23 cellular contexts compared by ENCODE assay signal in genomic region chr12:16726879-16727278, GRCh38.
DNase-seq lines count a peak whose midpoint lies in the region; ATAC-seq and TF ChIP-seq lines count a peak whose summit lies in the region.
"Had no signal": no experiment of that assay in that cellular context is flagged by ENCODE, and none has a peak within 500 bp of the region (broad histone marks: within the 10 kb centered on the region; RNA-seq: fewer than 3 reads in every experiment).

No MANE protein-coding gene starts in this region.

- H3K9me3 ChIP-seq in CD4-positive, alpha-beta memory T cell (ENCODE audit: control insufficient read depth in 1 of 2, low read length in 2 of 2): no peaks in the 10 kb centered on the region
- H3K9me3 ChIP-seq in upper lobe of left lung: no peaks in the 10 kb centered on the region
- H3K9me3 ChIP-seq: BLaER1 treated with 17β-estradiol and CSF1 and Interleukin-3, amounts not matched to agents 10 nM and 100 nM; ovary; sigmoid colon; vagina had no signal

- TF ChIP-seq EP300 in upper lobe of left lung (IDR thresholded peaks at IDR 0.05): no peak

- in situ Hi-C loops in astrocyte of the cerebellum (cut with HindIII; ENCODE audit: low sequenced_read_pairs): no loop called here

- H3K27ac ChIP-seq in CD4-positive, alpha-beta memory T cell (ENCODE audit: low read depth, low read length): no peak overlapping the region
- no peak overlapping the region for H3K27ac ChIP-seq in upper lobe of left lung
- H3K27ac ChIP-seq: BLaER1 treated with 17β-estradiol and CSF1 and Interleukin-3, amounts not matched to agents 10 nM and 100 nM; ovary; PC-9; sigmoid colon; vagina had no signal

- TF ChIP-seq CTCF in astrocyte of the cerebellum (IDR thresholded peaks at IDR 0.05; ENCODE audit: low read depth, low read length, missing control alignments) (no peak), upper lobe of left lung (IDR thresholded peaks at IDR 0.05) (no peak)

- no peaks in the 10 kb centered on the region for H3K4me1 Mint-ChIP-seq in CD4-positive, alpha-beta memory T cell
- H3K4me1 Mint-ChIP-seq: central memory CD8-positive, alpha-beta T cell; H9; naive thymus-derived CD8-positive, alpha-beta T cell had no signal

- no peak overlapping the region for H3K4me3 Mint-ChIP-seq in CD4-positive, alpha-beta memory T cell
- H3K4me3 Mint-ChIP-seq: central memory CD8-positive, alpha-beta T cell; H9; naive thymus-derived CD8-positive, alpha-beta T cell had no signal

- DNase-seq in Daoy (ENCODE audit: low read depth): peak; percentile 65
- peak; percentile 92 for DNase-seq in astrocyte of the cerebellum (ENCODE audit: low read depth)
- DNase-seq in globus pallidus (ENCODE audit: low spot score): peak; percentile 8
- DNase-seq in sciatic nerve (ENCODE audit: low spot score): no peak
- DNase-seq in CD4-positive, alpha-beta memory T cell: no peak
- DNase-seq in upper lobe of left lung: no peak
- no peak for DNase-seq in activated naive CD4-positive, alpha-beta T cell treated with anti-CD3 and anti-CD28 coated beads, Interleukin-2, amount 50 U/mL, for 16 hours
- DNase-seq in Right ventricle myocardium inferior (ENCODE audit: missing footprints): no peak
- DNase-seq: ACHN; activated naive CD4-positive, alpha-beta T cell treated with Interleukin-2 at 50 U/mL for 16 hours; activated T-cell treated with anti-CD3 and anti-CD28 coated beads, Interleukin-2, amount 50 U/mL, for 1 hour; H9; MV-4-11; naive thymus-derived CD8-positive, alpha-beta T cell; NCI-H187 treated with DMSO at 0.1 percent for 48 hours; NCI-H345; ovary; SIG-M5; sigmoid colon had no signal

- peaks cover 0 to 9% (median 3%) of the 10 kb centered on the region in 8 donors for H3K9me3 Mint-ChIP-seq in CD4-positive, alpha-beta memory T cell
- H3K9me3 Mint-ChIP-seq: H9 had no signal

- no peaks in the 10 kb centered on the region for H3K27me3 ChIP-seq in CD4-positive, alpha-beta memory T cell (ENCODE audit: insufficient read depth, low read length)
- no peaks in the 10 kb centered on the region for H3K27me3 ChIP-seq in upper lobe of left lung
- H3K27me3 ChIP-seq: BLaER1 treated with 17β-estradiol and CSF1 and Interleukin-3, amounts not matched to agents 10 nM and 100 nM; ovary; sigmoid colon; vagina had no signal

- no peaks in the 10 kb centered on the region for H3K27me3 Mint-ChIP-seq in CD4-positive, alpha-beta memory T cell
- H3K27me3 Mint-ChIP-seq: central memory CD8-positive, alpha-beta T cell; naive thymus-derived CD8-positive, alpha-beta T cell had no signal

- no peak overlapping the region for H3K27ac Mint-ChIP-seq in CD4-positive, alpha-beta memory T cell
- H3K27ac Mint-ChIP-seq: H9; naive thymus-derived CD8-positive, alpha-beta T cell had no signal

- POLR2A ChIA-PET in CD4-positive, alpha-beta memory T cell (lab: Charles Lee; ENCODE audit: partially characterized antibody): no interaction called here

- no peaks in the 10 kb centered on the region for H3K36me3 ChIP-seq in CD4-positive, alpha-beta memory T cell (ENCODE audit: insufficient read depth, low read length)
- H3K36me3 ChIP-seq in upper lobe of left lung: no peaks in the 10 kb centered on the region
- H3K36me3 ChIP-seq: BLaER1 treated with 17β-estradiol and CSF1 and Interleukin-3, amounts not matched to agents 10 nM and 100 nM; ovary; sigmoid colon; vagina had no signal

- intact Hi-C loops in sciatic nerve (cut with DNase I) (no loop called here), Right ventricle myocardium inferior (cut with DNase I) (no loop called here)
- intact Hi-C loops in CD4-positive, alpha-beta memory T cell (cut with micrococcal nuclease): no loop called here

- H3K4me1 ChIP-seq in CD4-positive, alpha-beta memory T cell (ENCODE audit: insufficient read depth, low read length): no peaks in the 10 kb centered on the region
- no peaks in the 10 kb centered on the region for H3K4me1 ChIP-seq in upper lobe of left lung
- H3K4me1 ChIP-seq: BLaER1 treated with 17β-estradiol and CSF1 and Interleukin-3, amounts not matched to agents 10 nM and 100 nM; sigmoid colon; vagina had no signal

- ATAC-seq in sciatic nerve: peak; percentile 93
- ATAC-seq in upper lobe of left lung (ENCODE audit: low FRiP score in 2 of 2): no peak
- no peak for ATAC-seq in Right ventricle myocardium inferior
- ATAC-seq: naive thymus-derived CD8-positive, alpha-beta T cell had no signal

- no peaks in the 10 kb centered on the region for H3K36me3 Mint-ChIP-seq in CD4-positive, alpha-beta memory T cell
- H3K36me3 Mint-ChIP-seq: naive thymus-derived CD8-positive, alpha-beta T cell had no signal

- CTCF ChIA-PET in CD4-positive, alpha-beta memory T cell (lab: Charles Lee; ENCODE audit: partially characterized antibody): no interaction called here

- no peak for TF ChIP-seq POLR2A in upper lobe of left lung (IDR thresholded peaks at IDR 0.05)

- 18 to 25% methylated on average over 1 of the region's 1 CpG for WGBS in upper lobe of left lung, 2 donors

- no peak overlapping the region for H3K4me3 ChIP-seq in astrocyte of the cerebellum (ENCODE audit: low read depth, low read length)
- no peak overlapping the region for H3K4me3 ChIP-seq in CD4-positive, alpha-beta memory T cell (ENCODE audit: low read length in 2 of 2)
- no peak overlapping the region for H3K4me3 ChIP-seq in upper lobe of left lung
- H3K4me3 ChIP-seq: BLaER1 treated with 17β-estradiol and CSF1 and Interleukin-3, amounts not matched to agents 10 nM and 100 nM; ovary; PC-9; sigmoid colon; vagina had no signal

Comparison
In these comparisons a context has a peak if more than half of its experiments do, and no peak if none do; other contexts are left out.
1. DNase-seq: peak in Daoy (single experiment), astrocyte of the cerebellum (single experiment) and globus pallidus (single experiment); none in sciatic nerve (single experiment), CD4-positive, alpha-beta memory T cell (0 of 5), upper lobe of left lung (0 of 2), activated naive CD4-positive, alpha-beta T cell treated with anti-CD3 and anti-CD28 coated beads, Interleukin-2, amount 50 U/mL, for 16 hours (single experiment) and Right ventricle myocardium inferior (single experiment).